18 cellular contexts compared by ENCODE assay signal in the genomic region with DNA sequence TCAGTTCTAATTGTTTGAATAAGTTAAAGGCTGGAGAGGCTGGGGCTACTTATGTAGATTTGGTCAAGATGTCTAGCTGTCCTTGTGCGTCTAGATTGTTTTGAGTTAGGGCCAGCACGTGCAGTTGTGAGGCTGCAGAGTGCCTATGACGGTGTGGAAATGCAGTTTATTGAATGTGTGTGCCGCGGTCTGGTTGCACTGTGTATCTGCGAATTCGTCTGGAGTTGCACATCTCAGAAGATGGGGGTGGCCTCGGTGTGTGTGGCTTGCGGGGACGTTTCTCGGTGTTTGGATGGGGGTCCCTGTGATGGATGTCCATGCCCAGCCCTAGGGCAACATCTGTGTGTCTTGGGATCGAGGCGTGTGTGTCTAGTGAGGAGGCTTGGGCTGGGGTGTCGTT. TPM values are rescaled to one million over a fixed set of nuclear protein-coding genes. Genes with fewer than 3 reads are reported as not detected.
DNase-seq lines count a peak whose midpoint lies in the region; ATAC-seq and TF ChIP-seq lines count a peak whose summit lies in the region.
"Had no signal": no experiment of that assay in that cellular context is flagged by ENCODE, and none has a peak within 500 bp of the region (broad histone marks: within the 10 kb centered on the region; RNA-seq: fewer than 3 reads in every experiment).

No MANE protein-coding gene starts in this region.

- TF ChIP-seq POLR2A in suprapubic skin (IDR thresholded peaks at IDR 0.05) (no peak), stomach (IDR thresholded peaks at IDR 0.05) (no peak)

- TF ChIP-seq CTCF in suprapubic skin (IDR thresholded peaks at IDR 0.05) (no peak), stomach (IDR thresholded peaks at IDR 0.05) (no peak)

- H3K4me3 ChIP-seq in suprapubic skin (peak overlapping the region; percentile 36), stomach (no peak overlapping the region)
- H3K4me3 ChIP-seq: ascending aorta had no signal

- H3K4me3 Mint-ChIP-seq in activated naive CD4-positive, alpha-beta T cell treated with anti-CD3 and anti-CD28 coated beads, Interleukin-2, amount 10 ng/mL, durations not matched to agents 7 days and 5 days = no peak overlapping the region
- H3K4me3 Mint-ChIP-seq: activated T-cell treated with anti-CD3 and anti-CD28 coated beads, Interleukin-2, amount 50 U/mL, for 4 hours had no signal

- H3K27ac ChIP-seq in caudate nucleus (ENCODE audit: low read depth, low read length) (peak overlapping the region; percentile 54), layer of hippocampus (ENCODE audit: low read depth, low read length) (peak overlapping the region; percentile 38), suprapubic skin (no peak overlapping the region), stomach (no peak overlapping the region)
- H3K27ac ChIP-seq: ascending aorta had no signal

- peaks cover 86% of the 10 kb centered on the region for H3K27me3 Mint-ChIP-seq in activated naive CD4-positive, alpha-beta T cell treated with anti-CD3 and anti-CD28 coated beads, Interleukin-2, amount 10 ng/mL, durations not matched to agents 7 days and 5 days

- H3K9me3 ChIP-seq in suprapubic skin (no peaks in the 10 kb centered on the region), stomach (no peaks in the 10 kb centered on the region)
- H3K9me3 ChIP-seq: ascending aorta had no signal

- H3K27me3 ChIP-seq in layer of hippocampus (ENCODE audit: control insufficient read depth, insufficient read depth, low read length) = peaks cover 19% of the 10 kb centered on the region
- peaks cover 60% of the 10 kb centered on the region for H3K27me3 ChIP-seq in suprapubic skin
- H3K27me3 ChIP-seq in stomach = peaks cover 19 to 98% (median 92%) of the 10 kb centered on the region in 3 donors

- peaks cover 13% of the 10 kb centered on the region for H3K4me1 Mint-ChIP-seq in activated naive CD4-positive, alpha-beta T cell treated with anti-CD3 and anti-CD28 coated beads, Interleukin-2, amount 10 ng/mL, durations not matched to agents 7 days and 5 days

- intact Hi-C loops in stomach (cut with DNase I; ENCODE audit: low total_unique reads) = no loop called here

- CTCF ChIA-PET in activated naive CD4-positive, alpha-beta T cell treated with anti-CD3 and anti-CD28 coated beads, Interleukin-2, amount 10 ng/mL, durations not matched to agents 7 days and 5 days (lab: Charles Lee) = interaction anchor here (1.0 to 1.5 kb wide), 2 partner anchors 56 to 382 kb away, joined by 3 read pairs; no protein-coding TSS in a partner anchor

- 15% methylated on average over 12 of the region's 14 CpGs for WGBS in suprapubic skin
- 5 to 13% (median 10%) methylated on average over 7 to 14 of the region's 14 CpGs for WGBS in stomach, 5 donors

- H3K36me3 Mint-ChIP-seq in activated naive CD4-positive, alpha-beta T cell treated with anti-CD3 and anti-CD28 coated beads, Interleukin-2, amount 10 ng/mL, durations not matched to agents 7 days and 5 days = peaks cover 2% of the 10 kb centered on the region

- ATAC-seq in GM19324 (IDR thresholded peaks at IDR 0.05; ENCODE audit: low FRiP score, unreplicated experiment) = no peak
- ATAC-seq: activated T-cell treated with anti-CD3 and anti-CD28 coated beads, Interleukin-2, amount 50 U/mL, for 4 hours had no signal

- H3K27ac Mint-ChIP-seq in activated naive CD4-positive, alpha-beta T cell treated with anti-CD3 and anti-CD28 coated beads, Interleukin-2, amount 10 ng/mL, durations not matched to agents 7 days and 5 days = peak overlapping the region; percentile 69

- TF ChIP-seq EP300 in suprapubic skin (IDR thresholded peaks at IDR 0.05) = no peak
- no peak for TF ChIP-seq EP300 in stomach (IDR thresholded peaks at IDR 0.05)

- DNase-seq in activated naive CD4-positive, alpha-beta T cell treated with anti-CD3 and anti-CD28 coated beads, Interleukin-2, amount 10 ng/mL, durations not matched to agents 7 days and 5 days = no peak
- no peak for DNase-seq in activated naive CD4-positive, alpha-beta T cell treated with anti-CD3 and anti-CD28 coated beads, Interleukin-2, amount 50 U/mL, for 16 hours
- DNase-seq in caudate nucleus (lab: John Stamatoyannopoulos, UW) = no peak
- DNase-seq in suprapubic skin (ENCODE audit: low spot score in 2 of 2) = no peak
- DNase-seq in epidermal melanocyte (ENCODE audit: insufficient read length, low spot score) = no peak
- DNase-seq in stomach = no peak
- DNase-seq: activated CD4-positive, alpha-beta T cell treated with anti-CD3 and anti-CD28 coated beads for 1 hour; activated T-cell treated with anti-CD3 and anti-CD28 coated beads, Interleukin-2, amount 50 U/mL, for 4 hours; COR-L47; NCI-H146; NCI-H226; stimulated activated CD4-positive, alpha-beta T cell treated with anti-CD3 and anti-CD28 coated beads, Interleukin-12 subunit alpha, Interleukin-12 subunit beta, amount 100 ng/mL, for 4 hours had no signal

- H3K4me1 ChIP-seq in suprapubic skin (peaks cover 25% of the 10 kb centered on the region), stomach (peaks cover 6 to 29% (median 17%) of the 10 kb centered on the region in 4 donors)

- H3K36me3 ChIP-seq in suprapubic skin = no peaks in the 10 kb centered on the region
- H3K36me3 ChIP-seq in stomach = no peaks in the 10 kb centered on the region
- H3K36me3 ChIP-seq: ascending aorta had no signal

- H3K9me3 Mint-ChIP-seq in activated naive CD4-positive, alpha-beta T cell treated with anti-CD3 and anti-CD28 coated beads, Interleukin-2, amount 10 ng/mL, durations not matched to agents 7 days and 5 days = no peaks in the 10 kb centered on the region
- H3K9me3 Mint-ChIP-seq: activated T-cell treated with anti-CD3 and anti-CD28 coated beads, Interleukin-2, amount 50 U/mL, for 4 hours had no signal

RNA-seq across cellular contexts. Expression of a gene that starts 10.2 kb away (rescaled TPM):
- total RNA-seq in suprapubic skin = 1 to 10 TPM; 2.0 to 9.7 (median 2.5) TPM
- total RNA-seq in stomach = not detected
- under 1 TPM in 1 of 3 donors, not detected in 2; 0.18 TPM for polyA plus RNA-seq in stomach
- total RNA-seq: activated T-cell treated with anti-CD3 and anti-CD28 coated beads, Interleukin-2, amount 50 U/mL, for 4 hours; ascending aorta; dermis microvascular lymphatic vessel endothelial cell; T-helper 2 cell treated with Interferon-gamma antibody and Interleukin-4, amounts not matched to agents 100 ng/mL and 5 ng/mL, for 36 hours had no signal
- polyA plus RNA-seq: AG04450 had no signal

Comparison
In these comparisons a context has a peak if more than half of its experiments do, and no peak if none do; other contexts are left out.
1. H3K27ac ChIP-seq: peak in caudate nucleus (single experiment) and layer of hippocampus (single experiment); none in suprapubic skin (single experiment) and stomach (0 of 5).